ENCODE assay signal across 14 cellular contexts in genomic region chr1:244381887-244382565, GRCh38.
A peak's percentile ranks its signal among the peaks of the same experiment; 100 is the strongest.
DNase-seq lines count a peak whose midpoint lies in the region; ATAC-seq and TF ChIP-seq lines count a peak whose summit lies in the region.
"Had no signal": no experiment of that assay in that cellular context is flagged by ENCODE, and none has a peak within 500 bp of the region (broad histone marks: within the 10 kb centered on the region; RNA-seq: fewer than 3 reads in every experiment).

No MANE protein-coding gene starts in this region.

- POLR2A ChIA-PET in naive thymus-derived CD8-positive, alpha-beta T cell (lab: Charles Lee): no interaction called here

- peaks cover 0 to 1% (median 0%) of the 10 kb centered on the region in 4 donors for H3K4me1 Mint-ChIP-seq in naive thymus-derived CD8-positive, alpha-beta T cell
- peaks cover 5% of the 10 kb centered on the region for H3K4me1 Mint-ChIP-seq in endodermal cell
- H3K4me1 Mint-ChIP-seq: nephron had no signal

- 95 to 96% methylated on average over 6 to 7 of the region's 7 CpGs for WGBS in endodermal cell (ENCODE audit: insufficient coverage in 1 of 2, insufficient read length in 1 of 2), 2 experiments
- 83 to 86% (median 84%) methylated on average over 7 of the region's 7 CpGs for WGBS in heart left ventricle, 4 donors

- H3K27me3 ChIP-seq in brain microvascular endothelial cell (replicated peaks): no peaks in the 10 kb centered on the region
- H3K27me3 ChIP-seq in endodermal cell (ENCODE audit: control insufficient read depth, insufficient read depth, low read length, poor library complexity, severe bottlenecking): no peaks in the 10 kb centered on the region
- H3K27me3 ChIP-seq in heart left ventricle: no peaks in the 10 kb centered on the region
- H3K27me3 ChIP-seq: transverse colon had no signal

- H3K4me3 ChIP-seq in brain microvascular endothelial cell (ENCODE audit: low read depth, low read length) (no peak overlapping the region), endodermal cell (ENCODE audit: low read length) (no peak overlapping the region), heart left ventricle (no peak overlapping the region)
- H3K4me3 ChIP-seq: transverse colon had no signal

- H3K27ac ChIP-seq in brain microvascular endothelial cell (peak overlapping the region; percentile 63), endodermal cell (ENCODE audit: low read depth, low read length) (no peak overlapping the region), heart left ventricle (no peak overlapping the region)
- H3K27ac ChIP-seq: transverse colon had no signal

- H3K27ac Mint-ChIP-seq in naive thymus-derived CD8-positive, alpha-beta T cell: peak overlapping the region in 2 of 10 donors; percentile 18 to 34
- no peak overlapping the region for H3K27ac Mint-ChIP-seq in endodermal cell
- H3K27ac Mint-ChIP-seq: nephron had no signal

- H3K9me3 Mint-ChIP-seq in naive thymus-derived CD8-positive, alpha-beta T cell: no peaks in the 10 kb centered on the region
- H3K9me3 Mint-ChIP-seq in endodermal cell: no peaks in the 10 kb centered on the region
- H3K9me3 Mint-ChIP-seq: nephron had no signal

- in situ Hi-C loops in brain microvascular endothelial cell (cut with HindIII; ENCODE audit: low pct_ligation_motif_present, low sequenced_read_pairs): no loop called here

- no peaks in the 10 kb centered on the region for H3K27me3 Mint-ChIP-seq in naive thymus-derived CD8-positive, alpha-beta T cell
- no peaks in the 10 kb centered on the region for H3K27me3 Mint-ChIP-seq in endodermal cell (ENCODE audit: insufficient read depth)

- TF ChIP-seq CTCF in brain microvascular endothelial cell (IDR thresholded peaks at IDR 0.05; ENCODE audit: low read depth, low read length, missing control alignments): no peak
- no peak for TF ChIP-seq CTCF in endodermal cell (conservative IDR thresholded peaks at IDR 0.05)
- TF ChIP-seq CTCF in heart left ventricle (IDR thresholded peaks at IDR 0.05): no peak

- H3K36me3 Mint-ChIP-seq in naive thymus-derived CD8-positive, alpha-beta T cell: peaks cover 0 to 5% (median 3%) of the 10 kb centered on the region in 3 donors
- no peaks in the 10 kb centered on the region for H3K36me3 Mint-ChIP-seq in endodermal cell (ENCODE audit: low read depth)

- no peak overlapping the region for H3K9ac ChIP-seq in endodermal cell (ENCODE audit: extremely low read depth, low read length, poor library complexity, severe bottlenecking)

- no peaks in the 10 kb centered on the region for H3K4me1 ChIP-seq in endodermal cell (ENCODE audit: control insufficient read depth, insufficient read depth, low read length)
- no peaks in the 10 kb centered on the region for H3K4me1 ChIP-seq in heart left ventricle
- H3K4me1 ChIP-seq: transverse colon had no signal

- TF ChIP-seq POLR2A in heart left ventricle (IDR thresholded peaks at IDR 0.05): no peak

- H3K9me3 ChIP-seq in endodermal cell (ENCODE audit: control insufficient read depth, low read length) (no peaks in the 10 kb centered on the region), heart left ventricle (no peaks in the 10 kb centered on the region)
- H3K9me3 ChIP-seq: transverse colon had no signal

- intact Hi-C loops in heart left ventricle (cut with DNase I): no loop called here

- peak; percentile 74 for DNase-seq in A172 (ENCODE audit: low spot score)
- peak; percentile 63 for DNase-seq in HS-5 (ENCODE audit: low read depth)
- DNase-seq in brain microvascular endothelial cell: peak; percentile 46
- DNase-seq in kidney tubule cell (ENCODE audit: low spot score): peak; percentile 32
- no peak for DNase-seq in naive thymus-derived CD8-positive, alpha-beta T cell
- no peak for DNase-seq in endodermal cell
- no peak for DNase-seq in heart left ventricle
- DNase-seq: central memory CD4-positive, alpha-beta T cell; DMS153; T-helper 2 cell; transverse colon had no signal

- no peak overlapping the region for H3K4me3 Mint-ChIP-seq in naive thymus-derived CD8-positive, alpha-beta T cell
- no peak overlapping the region for H3K4me3 Mint-ChIP-seq in endodermal cell
- H3K4me3 Mint-ChIP-seq: nephron had no signal

- ATAC-seq in naive thymus-derived CD8-positive, alpha-beta T cell: no peak
- ATAC-seq in GM21360 (IDR thresholded peaks at IDR 0.05; ENCODE audit: unreplicated experiment): no peak
- ATAC-seq in heart left ventricle: no peak
- ATAC-seq: esophagus mucosa had no signal

- no peaks in the 10 kb centered on the region for H3K36me3 ChIP-seq in brain microvascular endothelial cell (replicated peaks)
- no peaks in the 10 kb centered on the region for H3K36me3 ChIP-seq in endodermal cell (ENCODE audit: control insufficient read depth, insufficient read depth, low read length)
- H3K36me3 ChIP-seq in heart left ventricle: no peaks in the 10 kb centered on the region
- H3K36me3 ChIP-seq: transverse colon had no signal

Comparison
In these comparisons a context has a peak if more than half of its experiments do, and no peak if none do; other contexts are left out.
1. DNase-seq: peak in A172 (single experiment), HS-5 (single experiment), brain microvascular endothelial cell (single experiment) and kidney tubule cell (single experiment); none in naive thymus-derived CD8-positive, alpha-beta T cell (0 of 10), endodermal cell (single experiment) and heart left ventricle (0 of 5).